In genomic region chr10:580796-581195, GRCh38 we compare ENCODE assay signal across 11 cellular contexts.
DNase-seq lines count a peak whose midpoint lies in the region; FAIRE-seq and TF ChIP-seq lines count a peak whose summit lies in the region.
"Had no signal": no experiment of that assay in that cellular context is flagged by ENCODE, and none has a peak within 500 bp of the region (broad histone marks: within the 10 kb centered on the region; RNA-seq: fewer than 3 reads in every experiment).

No MANE protein-coding gene starts in this region.

- no peak for TF ChIP-seq POLR2A in tibial nerve (IDR thresholded peaks at IDR 0.05)

- H3K9me1 ChIP-seq in keratinocyte (ENCODE audit: control insufficient read depth, extremely low read depth, insufficient read depth, low read length) = no peaks in the 10 kb centered on the region

- TF ChIP-seq CTCF in bronchial epithelial cell (IDR thresholded peaks at IDR 0.05; ENCODE audit: insufficient read depth, low read length, severe bottlenecking) (no peak), keratinocyte (optimal IDR thresholded peaks at IDR 0.05 in 1 of 3, IDR thresholded peaks at IDR 0.05 in 1 of 3, conservative IDR thresholded peaks at IDR 0.05 in 1 of 3; ENCODE audit: extremely low read depth in 1 of 3, insufficient read depth in 2 of 3, low read length in 3 of 3) (no peak), tibial nerve (IDR thresholded peaks at IDR 0.05) (no peak), BE2C (IDR thresholded peaks at IDR 0.05; ENCODE audit: low read depth, low read length) (no peak)

- no peaks in the 10 kb centered on the region for H4K20me1 ChIP-seq in keratinocyte (ENCODE audit: control insufficient read depth, extremely low read depth, insufficient read depth, low read length)

- FAIRE-seq in bronchial epithelial cell (lab: Jason Lieb, UNC) (no peak), keratinocyte (lab: Jason Lieb, UNC) (no peak)

- H3K79me2 ChIP-seq in keratinocyte (ENCODE audit: control insufficient read depth, insufficient read depth, low read length) = no peaks in the 10 kb centered on the region

- H3K36me3 ChIP-seq in bronchial epithelial cell (ENCODE audit: control insufficient read depth, insufficient read depth, low read length) = no peaks in the 10 kb centered on the region
- no peaks in the 10 kb centered on the region for H3K36me3 ChIP-seq in keratinocyte (ENCODE audit: control insufficient read depth in 2 of 2, extremely low read depth in 1 of 2, insufficient read depth in 2 of 2, low read length in 2 of 2)
- H3K36me3 ChIP-seq in tibial nerve = no peaks in the 10 kb centered on the region
- H3K36me3 ChIP-seq in BE2C = no peaks in the 10 kb centered on the region

- H3K27me3 ChIP-seq in bronchial epithelial cell (ENCODE audit: control insufficient read depth, insufficient read depth, low read length) (no peaks in the 10 kb centered on the region), keratinocyte (ENCODE audit: control insufficient read depth, extremely low read depth, insufficient read depth, low read length) (no peaks in the 10 kb centered on the region), tibial nerve (no peaks in the 10 kb centered on the region), BE2C (no peaks in the 10 kb centered on the region)
- H3K27me3 ChIP-seq: body of pancreas had no signal

- DNase-seq in HS-5 (ENCODE audit: low read depth) (peak; percentile 61), bronchial epithelial cell (ENCODE audit: low read depth) (peak; percentile 63), keratinocyte (ENCODE audit: low read depth, low spot score) (peak; percentile 1), tibial nerve (ENCODE audit: low spot score in 2 of 2) (peak in 1 of 2 donors; percentile 34), midbrain (lab: John Stamatoyannopoulos, UW) (no peak), NCI-H2227 treated with DMSO at 0.1 percent for 48 hours (lab: John Stamatoyannopoulos, UW) (no peak), BE2C (no peak), NCI-H2171 treated with DMSO at 0.1 percent for 48 hours (lab: John Stamatoyannopoulos, UW) (no peak)
- DNase-seq: body of pancreas; naive thymus-derived CD8-positive, alpha-beta T cell; NCI-H187 treated with DMSO at 0.1 percent for 48 hours had no signal

- no peak overlapping the region for H2AFZ ChIP-seq in keratinocyte (ENCODE audit: control insufficient read depth, low read length)

- H3K4me1 ChIP-seq in keratinocyte (ENCODE audit: control insufficient read depth, extremely low read depth, insufficient read depth, low read length) (no peaks in the 10 kb centered on the region), tibial nerve (peaks cover 0 to 43% (median 10%) of the 10 kb centered on the region in 4 donors), BE2C (no peaks in the 10 kb centered on the region)

- no peak overlapping the region for H3K4me2 ChIP-seq in keratinocyte (ENCODE audit: control insufficient read depth, extremely low read depth, insufficient read depth, low read depth, low read length)

- 21 to 22% methylated on average over 7 of the region's 7 CpGs for WGBS in tibial nerve, 2 donors

- H3K27ac ChIP-seq in keratinocyte (ENCODE audit: control insufficient read depth, insufficient read depth, low read length) = no peak overlapping the region
- peak overlapping the region in 3 of 4 donors; percentile 17 to 84 (median 81) for H3K27ac ChIP-seq in tibial nerve
- H3K27ac ChIP-seq: body of pancreas had no signal

- dilution Hi-C loops in keratinocyte (cut with MboI; ENCODE audit: extremely low pct_ligation_motif_present, low sequenced_read_pairs) = no loop called here

- H3K4me3 ChIP-seq in bronchial epithelial cell (ENCODE audit: low read depth, low read length) (no peak overlapping the region), keratinocyte (ENCODE audit: control insufficient read depth in 2 of 3, extremely low read depth in 1 of 3, insufficient read depth in 2 of 3, low read depth in 1 of 3, low read length in 3 of 3) (no peak overlapping the region), tibial nerve (no peak overlapping the region), BE2C (ENCODE audit: low read depth, low read length) (no peak overlapping the region)
- H3K4me3 ChIP-seq: body of pancreas had no signal

- H3K9me3 ChIP-seq in keratinocyte (ENCODE audit: control insufficient read depth, low read depth, low read length) = no peaks in the 10 kb centered on the region
- no peaks in the 10 kb centered on the region for H3K9me3 ChIP-seq in tibial nerve
- no peaks in the 10 kb centered on the region for H3K9me3 ChIP-seq in BE2C
- H3K9me3 ChIP-seq: body of pancreas had no signal

- H3K9ac ChIP-seq in keratinocyte (ENCODE audit: control insufficient read depth, extremely low read depth, insufficient read depth, low read length) = no peak overlapping the region

- peak in 1 of 2 donors; percentile 83 for TF ChIP-seq EP300 in tibial nerve (IDR thresholded peaks at IDR 0.05)

Comparison
In these comparisons a context has a peak if more than half of its experiments do, and no peak if none do; other contexts are left out.
1. DNase-seq: peak in HS-5 (single experiment), bronchial epithelial cell (single experiment) and keratinocyte (single experiment); none in midbrain (single experiment), NCI-H2227 treated with DMSO at 0.1 percent for 48 hours (single experiment), BE2C (single experiment) and NCI-H2171 treated with DMSO at 0.1 percent for 48 hours (single experiment).